Comparison of ENCODE assay signal across 20 cellular contexts in the genomic region with DNA sequence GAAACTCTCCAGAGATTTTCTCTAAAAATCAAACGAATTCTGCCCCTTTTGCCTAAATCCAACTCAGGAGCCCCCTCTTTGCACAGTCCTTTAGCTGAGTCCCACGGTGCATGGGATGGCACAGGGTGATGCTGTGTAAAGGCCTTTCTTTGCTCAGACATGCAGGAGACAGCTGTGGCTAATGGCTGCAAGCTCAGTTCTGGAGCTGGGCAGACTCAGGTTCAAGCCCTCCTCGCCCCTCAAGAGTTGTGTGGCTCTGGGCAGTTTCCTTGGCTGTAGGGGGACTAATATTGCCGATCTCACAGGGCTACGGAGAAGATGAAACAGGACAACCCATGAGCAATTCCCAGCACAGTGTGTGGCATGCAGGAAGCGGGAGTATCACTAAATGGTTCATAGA. TPM values are rescaled to one million over a fixed set of nuclear protein-coding genes. Genes with fewer than 3 reads are reported as not detected.
"Had no signal": no experiment of that assay in that cellular context is flagged by ENCODE, and none has a peak within 500 bp of the region (broad histone marks: within the 10 kb centered on the region; RNA-seq: fewer than 3 reads in every experiment).

No MANE protein-coding gene starts in this region.

- H3K36me3 ChIP-seq: gastrocnemius medialis had no signal

- H3K4me3 ChIP-seq: gastrocnemius medialis, heart left ventricle, lower lobe of right lung, right atrium auricular region, skin epidermis, testis, upper lobe of right lung had no signal

- H3K27ac ChIP-seq: gastrocnemius medialis, heart left ventricle, lower lobe of right lung, right atrium auricular region, skin epidermis, testis, upper lobe of right lung had no signal

- H3K4me3 Mint-ChIP-seq: activated CD4-positive, alpha-beta T cell treated with anti-CD3 and anti-CD28 coated beads, Interleukin-2, amount 10 ng/mL, durations not matched to agents 24 days and 14 days; activated CD8-positive, alpha-beta T cell treated with anti-CD3 and anti-CD28 coated beads, Interleukin-2, amount 10 ng/mL, durations not matched to agents 7 days and 5 days; activated naive CD8-positive, alpha-beta T cell treated with anti-CD3 and anti-CD28 coated beads, Interleukin-2, amount 50 U/mL, for 24 hours; immature natural killer cell; stimulated activated naive CD8-positive, alpha-beta T cell treated with anti-CD3 and anti-CD28 coated beads, Interleukin-15, amount 100 ng/mL, for 72 hours; T-helper 2 cell treated with Interferon-gamma antibody and Interleukin-4, amounts not matched to agents 5 μg/mL and 100 μg/mL, for 36 hours had no signal

- H3K27me3 Mint-ChIP-seq: activated CD4-positive, alpha-beta T cell treated with anti-CD3 and anti-CD28 coated beads, Interleukin-2, amount 10 ng/mL, durations not matched to agents 24 days and 14 days; activated naive CD8-positive, alpha-beta T cell treated with anti-CD3 and anti-CD28 coated beads, Interleukin-2, amount 50 U/mL, for 24 hours; stimulated activated naive CD8-positive, alpha-beta T cell treated with anti-CD3 and anti-CD28 coated beads, Interleukin-15, amount 100 ng/mL, for 72 hours had no signal

- H3K9me3 Mint-ChIP-seq: activated CD4-positive, alpha-beta T cell treated with anti-CD3 and anti-CD28 coated beads, Interleukin-2, amount 10 ng/mL, durations not matched to agents 24 days and 14 days; activated naive CD8-positive, alpha-beta T cell treated with anti-CD3 and anti-CD28 coated beads, Interleukin-2, amount 50 U/mL, for 24 hours; immature natural killer cell; stimulated activated naive CD8-positive, alpha-beta T cell treated with anti-CD3 and anti-CD28 coated beads, Interleukin-15, amount 100 ng/mL, for 72 hours; T-helper 2 cell treated with Interferon-gamma antibody and Interleukin-4, amounts not matched to agents 5 μg/mL and 100 μg/mL, for 36 hours had no signal

- H3K4me1 ChIP-seq: right atrium auricular region, testis, upper lobe of right lung had no signal

- ATAC-seq: activated CD8-positive, alpha-beta T cell treated with anti-CD3 and anti-CD28 coated beads, Interleukin-2, amount 10 ng/mL, durations not matched to agents 7 days and 5 days; activated naive CD8-positive, alpha-beta T cell treated with anti-CD3 and anti-CD28 coated beads, Interleukin-2, amount 50 U/mL, for 24 hours; gastrocnemius medialis; heart left ventricle; lower lobe of right lung; stimulated activated naive CD8-positive, alpha-beta T cell treated with anti-CD3 and anti-CD28 coated beads, Interleukin-15, amount 100 ng/mL, for 72 hours; upper lobe of right lung had no signal

- H3K27me3 ChIP-seq: gastrocnemius medialis, heart left ventricle, right atrium auricular region, testis, upper lobe of right lung had no signal

- H3K27ac Mint-ChIP-seq: activated CD4-positive, alpha-beta T cell treated with anti-CD3 and anti-CD28 coated beads, Interleukin-2, amount 10 ng/mL, durations not matched to agents 24 days and 14 days; activated CD8-positive, alpha-beta T cell treated with anti-CD3 and anti-CD28 coated beads, Interleukin-2, amount 10 ng/mL, durations not matched to agents 7 days and 5 days; activated naive CD8-positive, alpha-beta T cell treated with anti-CD3 and anti-CD28 coated beads, Interleukin-2, amount 50 U/mL, for 24 hours; T-helper 2 cell treated with Interferon-gamma antibody and Interleukin-4, amounts not matched to agents 5 μg/mL and 100 μg/mL, for 36 hours had no signal

- H3K9me3 ChIP-seq: gastrocnemius medialis, lower lobe of right lung, right atrium auricular region, testis, upper lobe of right lung had no signal

- H3K4me1 Mint-ChIP-seq: activated CD4-positive, alpha-beta T cell treated with anti-CD3 and anti-CD28 coated beads, Interleukin-2, amount 10 ng/mL, durations not matched to agents 24 days and 14 days had no signal

- DNase-seq: activated CD4-positive, alpha-beta T cell treated with anti-CD3 and anti-CD28 coated beads, Interleukin-2, amount 10 ng/mL, durations not matched to agents 24 days and 14 days; activated CD4-positive, CD25-positive, alpha-beta regulatory T cell; activated CD8-positive, alpha-beta T cell treated with anti-CD3 and anti-CD28 coated beads, Interleukin-2, amount 10 ng/mL, durations not matched to agents 7 days and 5 days; activated naive CD4-positive, alpha-beta T cell treated with Interleukin-2 at 50 U/mL for 16 hours; activated naive CD8-positive, alpha-beta T cell treated with anti-CD3 and anti-CD28 coated beads, Interleukin-2, amount 50 U/mL, for 24 hours; dermis blood vessel endothelial cell; erythroblast; gastrocnemius medialis; immature natural killer cell; lower lobe of right lung; midbrain; posterior cingulate gyrus; stimulated activated naive CD8-positive, alpha-beta T cell treated with anti-CD3 and anti-CD28 coated beads, Interleukin-15, amount 100 ng/mL, for 72 hours; testis; upper lobe of right lung had no signal

RNA-seq across cellular contexts. Expression of gene CLEC2L, which starts 42.6 kb away (rescaled TPM):
- total RNA-seq: activated CD4-positive, alpha-beta T cell treated with anti-CD3 and anti-CD28 coated beads, Interleukin-2, amount 10 ng/mL, durations not matched to agents 24 days and 14 days; activated CD8-positive, alpha-beta T cell treated with anti-CD3 and anti-CD28 coated beads, Interleukin-2, amount 10 ng/mL, durations not matched to agents 7 days and 5 days; aorta; dermis blood vessel endothelial cell; lower lobe of right lung; right atrium auricular region; upper lobe of right lung had no signal
- polyA plus RNA-seq: aorta, heart left ventricle had no signal
